16 cellular contexts compared by ENCODE assay signal in genomic region chr11:47446833-47447232, GRCh38. TPM values are rescaled to one million over a fixed set of nuclear protein-coding genes. Genes with fewer than 3 reads are reported as not detected.
DNase-seq lines count a peak whose midpoint lies in the region; ATAC-seq and TF ChIP-seq lines count a peak whose summit lies in the region.
"Had no signal": no experiment of that assay in that cellular context is flagged by ENCODE, and none has a peak within 500 bp of the region (broad histone marks: within the 10 kb centered on the region; RNA-seq: fewer than 3 reads in every experiment).

No MANE protein-coding gene starts in this region.

- H3K4me2 ChIP-seq in skeletal muscle satellite cell (ENCODE audit: low read length): peak overlapping the region; percentile 79

- H3K9ac ChIP-seq in endodermal cell (ENCODE audit: extremely low read depth, low read length, poor library complexity, severe bottlenecking) (no peak overlapping the region), skeletal muscle satellite cell (ENCODE audit: low read depth, low read length) (no peak overlapping the region)

- H3K9me3 Mint-ChIP-seq in WTC11 (no peaks in the 10 kb centered on the region), endodermal cell (no peaks in the 10 kb centered on the region), nephron (no peaks in the 10 kb centered on the region)
- H3K9me3 Mint-ChIP-seq: HFFc6 had no signal

- WGBS in endodermal cell (ENCODE audit: insufficient coverage in 1 of 2, insufficient read length in 1 of 2), 2 experiments: 92 to 95% methylated on average over 6 to 9 of the region's 9 CpGs

- H3K4me3 Mint-ChIP-seq in WTC11: no peak overlapping the region
- H3K4me3 Mint-ChIP-seq in endodermal cell: no peak overlapping the region
- peak overlapping the region in 2 of 3 experiments; percentile 79 to 97 for H3K4me3 Mint-ChIP-seq in nephron
- H3K4me3 Mint-ChIP-seq: CD4-positive, alpha-beta memory T cell; HFFc6 had no signal

- TF ChIP-seq CTCF in WTC11 (IDR thresholded peaks at IDR 0.05) (no peak), endodermal cell (conservative IDR thresholded peaks at IDR 0.05) (no peak), nephron (IDR thresholded peaks at IDR 0.05; ENCODE audit: unreplicated experiment in 3 of 3) (no peak)

- H3K36me3 Mint-ChIP-seq in WTC11 (no peaks in the 10 kb centered on the region), endodermal cell (ENCODE audit: low read depth) (peaks cover 1% of the 10 kb centered on the region), nephron (ENCODE audit: low read depth) (no peaks in the 10 kb centered on the region)
- H3K36me3 Mint-ChIP-seq: CD4-positive, alpha-beta memory T cell had no signal

- H3K36me3 ChIP-seq in endodermal cell (ENCODE audit: control insufficient read depth, insufficient read depth, low read length) (no peaks in the 10 kb centered on the region), skeletal muscle satellite cell (ENCODE audit: insufficient read depth, low read length) (peaks cover 20% of the 10 kb centered on the region)
- H3K36me3 ChIP-seq: BE2C had no signal

- CTCF ChIA-PET in WTC11 (lab: Charles Lee): no interaction called here

- H3K4me1 Mint-ChIP-seq in WTC11: no peaks in the 10 kb centered on the region
- H3K4me1 Mint-ChIP-seq in endodermal cell: no peaks in the 10 kb centered on the region
- peaks cover 24% of the 10 kb centered on the region for H3K4me1 Mint-ChIP-seq in nephron
- H3K4me1 Mint-ChIP-seq: CD4-positive, alpha-beta memory T cell had no signal

- POLR2A ChIA-PET in WTC11 (lab: Charles Lee): no interaction called here

- H3K27me3 ChIP-seq in endodermal cell (ENCODE audit: control insufficient read depth, insufficient read depth, low read length, poor library complexity, severe bottlenecking) (no peaks in the 10 kb centered on the region), skeletal muscle satellite cell (ENCODE audit: control insufficient read depth, insufficient read depth, low read length) (no peaks in the 10 kb centered on the region)
- H3K27me3 ChIP-seq: BE2C had no signal

- no peak for ATAC-seq in WTC11
- no peak for ATAC-seq in GM21381 (IDR thresholded peaks at IDR 0.05; ENCODE audit: unreplicated experiment)
- ATAC-seq in HG03175 (IDR thresholded peaks at IDR 0.05; ENCODE audit: unreplicated experiment): no peak
- ATAC-seq: GM12878 had no signal

- no peak overlapping the region for H3K27ac ChIP-seq in endodermal cell (ENCODE audit: low read depth, low read length)
- H3K27ac ChIP-seq: C4-2B had no signal

- H3K27ac Mint-ChIP-seq in WTC11 (0 out of 2 replicates have a peak overlapping the region, but pooled peaks have one; percentile 38), endodermal cell (no peak overlapping the region), nephron (no peak overlapping the region)
- H3K27ac Mint-ChIP-seq: HFFc6 had no signal

- H3K4me3 ChIP-seq in endodermal cell (ENCODE audit: low read length) (no peak overlapping the region), skeletal muscle satellite cell (ENCODE audit: low read length) (peak overlapping the region; percentile 73)
- H3K4me3 ChIP-seq: GM12878 had no signal

- H3K27me3 Mint-ChIP-seq in WTC11 (ENCODE audit: low read depth) (no peaks in the 10 kb centered on the region), endodermal cell (ENCODE audit: insufficient read depth) (no peaks in the 10 kb centered on the region), nephron (ENCODE audit: low read depth) (peaks cover 4% of the 10 kb centered on the region)
- H3K27me3 Mint-ChIP-seq: CD4-positive, alpha-beta memory T cell had no signal

- DNase-seq in WTC11 (ENCODE audit: low spot score) (no peak), endodermal cell (peak; percentile 50), MV-4-11 (lab: John Stamatoyannopoulos, UW) (no peak)
- DNase-seq: BE2C; CD4-positive, alpha-beta memory T cell; DMS79; GOT3; HCEC 1CT; HFFc6 had no signal

- H3K4me1 ChIP-seq in endodermal cell (ENCODE audit: control insufficient read depth, insufficient read depth, low read length): no peaks in the 10 kb centered on the region
- H3K4me1 ChIP-seq in skeletal muscle satellite cell (ENCODE audit: control insufficient read depth, insufficient read depth, low read length): peaks cover 22% of the 10 kb centered on the region
- H3K4me1 ChIP-seq: BE2C had no signal

- no peaks in the 10 kb centered on the region for H3K9me3 ChIP-seq in endodermal cell (ENCODE audit: control insufficient read depth, low read length)
- no peaks in the 10 kb centered on the region for H3K9me3 ChIP-seq in skeletal muscle satellite cell (replicated peaks; ENCODE audit: low read length)
- H3K9me3 ChIP-seq: BE2C had no signal

TF ChIP-seq in WTC11, 78 proteins besides CTCF, POLR2A, EP300 and RAD21:
- TF ChIP-seq ZNF512 (CRISPR knock-in tag; IDR thresholded peaks at IDR 0.05; ENCODE audit: borderline replicate concordance) (no peak), ESRRA (CRISPR knock-in tag; IDR thresholded peaks at IDR 0.05; ENCODE audit: borderline replicate concordance) (no peak), GRHL2 (CRISPR knock-in tag; IDR thresholded peaks at IDR 0.05; ENCODE audit: insufficient replicate concordance, severe bottlenecking) (no peak), ZNF219 (CRISPR knock-in tag; IDR thresholded peaks at IDR 0.05; ENCODE audit: borderline replicate concordance) (no peak), EMX1 (CRISPR knock-in tag; IDR thresholded peaks at IDR 0.05) (no peak)
- TF ChIP-seq, protein P1, sequence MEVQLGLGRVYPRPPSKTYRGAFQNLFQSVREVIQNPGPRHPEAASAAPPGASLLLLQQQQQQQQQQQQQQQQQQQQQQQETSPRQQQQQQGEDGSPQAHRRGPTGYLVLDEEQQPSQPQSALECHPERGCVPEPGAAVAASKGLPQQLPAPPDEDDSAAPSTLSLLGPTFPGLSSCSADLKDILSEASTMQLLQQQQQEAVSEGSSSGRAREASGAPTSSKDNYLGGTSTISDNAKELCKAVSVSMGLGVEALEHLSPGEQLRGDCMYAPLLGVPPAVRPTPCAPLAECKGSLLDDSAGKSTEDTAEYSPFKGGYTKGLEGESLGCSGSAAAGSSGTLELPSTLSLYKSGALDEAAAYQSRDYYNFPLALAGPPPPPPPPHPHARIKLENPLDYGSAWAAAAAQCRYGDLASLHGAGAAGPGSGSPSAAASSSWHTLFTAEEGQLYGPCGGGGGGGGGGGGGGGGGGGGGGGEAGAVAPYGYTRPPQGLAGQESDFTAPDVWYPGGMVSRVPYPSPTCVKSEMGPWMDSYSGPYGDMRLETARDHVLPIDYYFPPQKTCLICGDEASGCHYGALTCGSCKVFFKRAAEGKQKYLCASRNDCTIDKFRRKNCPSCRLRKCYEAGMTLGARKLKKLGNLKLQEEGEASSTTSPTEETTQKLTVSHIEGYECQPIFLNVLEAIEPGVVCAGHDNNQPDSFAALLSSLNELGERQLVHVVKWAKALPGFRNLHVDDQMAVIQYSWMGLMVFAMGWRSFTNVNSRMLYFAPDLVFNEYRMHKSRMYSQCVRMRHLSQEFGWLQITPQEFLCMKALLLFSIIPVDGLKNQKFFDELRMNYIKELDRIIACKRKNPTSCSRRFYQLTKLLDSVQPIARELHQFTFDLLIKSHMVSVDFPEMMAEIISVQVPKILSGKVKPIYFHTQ (CRISPR knock-in tag; IDR thresholded peaks at IDR 0.05): no peak

RNA-seq across cellular contexts. Expression of gene RAPSN, which starts 2.1 kb away (rescaled TPM):
- total RNA-seq in WTC11 (2021) (0.32 to 0.66 TPM (median 0.34 TPM) in 3 replicates), endodermal cell (under 1 TPM; 0.40 to 0.64 TPM)
- not detected for polyA plus RNA-seq in endodermal cell (2013, experiment 1 of 2)
- polyA plus RNA-seq in endodermal cell (2013, experiment 2 of 2): 0.33 TPM
- 0.76 and 10.3 TPM in 2 replicates for total RNA-seq in skeletal muscle satellite cell (2012; rRNA removed)
- total RNA-seq: G401 had no signal
- polyA plus RNA-seq: CD4-positive, alpha-beta memory T cell had no signal

RNA-seq across cellular contexts. Expression of gene PSMC3, which starts 20.6 kb away (rescaled TPM):
- 141 to 162 TPM (median 143 TPM) in 3 replicates for total RNA-seq in WTC11 (2021)
- total RNA-seq in endodermal cell: 100 to 1,000 TPM; 152 to 175 TPM
- polyA plus RNA-seq in endodermal cell (2013, experiment 1 of 2): 124 TPM
- 129 TPM for polyA plus RNA-seq in endodermal cell (2013, experiment 2 of 2)
- total RNA-seq in skeletal muscle satellite cell (2012; rRNA removed): 162 and 194 TPM in 2 replicates

RNA-seq across cellular contexts. Expression of gene SLC39A13, which starts 38.4 kb away (rescaled TPM):
- total RNA-seq in WTC11 (2021) (32.8 to 38.2 TPM (median 35.1 TPM) in 3 replicates), endodermal cell (10 to 100 TPM; 34.7 to 40.4 TPM)
- 38.8 TPM for polyA plus RNA-seq in endodermal cell (2013, experiment 1 of 2)
- polyA plus RNA-seq in endodermal cell (2013, experiment 2 of 2): 31.4 TPM
- 54.8 and 58.1 TPM in 2 replicates for total RNA-seq in skeletal muscle satellite cell (2012; rRNA removed)

Comparison
In these comparisons a context has a peak if more than half of its experiments do, and no peak if none do; other contexts are left out.
1. H3K4me3 Mint-ChIP-seq: peak in nephron (2 of 3); none in WTC11 (single experiment) and endodermal cell (single experiment).